In genomic region chr5:134873987-134874830, GRCh38 we compare ENCODE assay signal across 8 cellular contexts. TPM values are rescaled to one million over a fixed set of nuclear protein-coding genes. Genes with fewer than 3 reads are reported as not detected.
A peak's percentile ranks its signal among the peaks of the same experiment; 100 is the strongest.
DNase-seq lines count a peak whose midpoint lies in the region; ATAC-seq lines count a peak whose summit lies in the region.

Gene TXNDC15, plus strand, starts transcription at chr5:134874371. Its CDS starts 57 bp downstream, at chr5:134874428.

- peak within 1 kb of the TSS; percentile 78 to 95 (median 89) for H3K4me2 ChIP-seq in BLaER1 treated with 17β-estradiol and CSF1 and Interleukin-3, amounts not matched to agents 10 nM and 100 nM

- no peaks in the 10 kb centered on the region for H3K27me3 ChIP-seq in BLaER1 treated with 17β-estradiol and CSF1 and Interleukin-3, amounts not matched to agents 10 nM and 100 nM

- peak within 1 kb of the TSS; percentile 80 to 89 (median 86) for H3K4me3 ChIP-seq in BLaER1 treated with 17β-estradiol and CSF1 and Interleukin-3, amounts not matched to agents 10 nM and 100 nM

- peak within 1 kb of the TSS; percentile 91 to 96 (median 94) for H3K9ac ChIP-seq in BLaER1 treated with 17β-estradiol and CSF1 and Interleukin-3, amounts not matched to agents 10 nM and 100 nM

- H3K4me1 ChIP-seq in BLaER1 treated with 17β-estradiol and CSF1 and Interleukin-3, amounts not matched to agents 10 nM and 100 nM = peaks cover 23 to 41% (median 32%) of the 10 kb centered on the region in 10 experiments; a peak in 19 of 20 replicates

- peak; percentile 83 for ATAC-seq in HG03460 (IDR thresholded peaks at IDR 0.05; ENCODE audit: unreplicated experiment)

- peaks cover 0 to 18% (median 9%) of the 10 kb centered on the region in 11 experiments; a peak in 7 of 22 replicates for H3K36me3 ChIP-seq in BLaER1 treated with 17β-estradiol and CSF1 and Interleukin-3, amounts not matched to agents 10 nM and 100 nM

- peaks cover 0 to 16% (median 0%) of the 10 kb centered on the region in 11 experiments; a peak in 5 of 22 replicates for H4K20me1 ChIP-seq in BLaER1 treated with 17β-estradiol and CSF1 and Interleukin-3, amounts not matched to agents 10 nM and 100 nM

- no peaks in the 10 kb centered on the region for H3K9me3 ChIP-seq in BLaER1 treated with 17β-estradiol and CSF1 and Interleukin-3, amounts not matched to agents 10 nM and 100 nM (replicated peaks in 1 of 11)

- peak within 1 kb of the TSS; percentile 88 to 96 (median 93) for H3K27ac ChIP-seq in BLaER1 treated with 17β-estradiol and CSF1 and Interleukin-3, amounts not matched to agents 10 nM and 100 nM

- DNase-seq in GM19240 (ENCODE audit: insufficient read length, low spot score) = peak; percentile 74
- DNase-seq in NCI-H82 treated with DMSO at 0.1 percent for 48 hours (lab: John Stamatoyannopoulos, UW; ENCODE audit: unreplicated experiment) = peak; percentile 17
- peak; percentile 40 to 70 for DNase-seq in activated CD8-positive, alpha-beta memory T cell treated with anti-CD3 and anti-CD28 coated beads for 1 hour (ENCODE audit: extremely low read depth in 1 of 2, low read depth in 1 of 2)
- DNase-seq in effector CD8-positive, alpha-beta T cell (lab: John Stamatoyannopoulos, UW) = peak; percentile 64
- peak; percentile 89 to 90 for DNase-seq in lung microvascular endothelial cell (ENCODE audit: low read depth in 2 of 2)
- DNase-seq in stimulated activated CD4-positive, alpha-beta T cell treated with anti-CD3 and anti-CD28 coated beads, TNF-alpha, amount 100 ng/mL, for 48 hours (ENCODE audit: low read depth in 3 of 3) = peak; percentile 69 to 72 (median 69)

RNA-seq across cellular contexts. Expression of gene TXNDC15, which starts in this region (rescaled TPM):
- total RNA-seq in lung microvascular endothelial cell = 55.4 and 55.8 TPM in 2 replicates

Comparison
In these comparisons a context has a peak if more than half of its experiments do, and no peak if none do; other contexts are left out.
1. Peak in every context shown above with its lines: DNase-seq, ATAC-seq, H3K4me3 ChIP-seq and H3K27ac ChIP-seq.
2. DNase-seq: peak in every context shown above with its lines; median percentile 90 in lung microvascular endothelial cell; 74 in GM19240; 69 in stimulated activated CD4-positive, alpha-beta T cell treated with anti-CD3 and anti-CD28 coated beads, TNF-alpha, amount 100 ng/mL, for 48 hours; 64 in effector CD8-positive, alpha-beta T cell; 55 in activated CD8-positive, alpha-beta memory T cell treated with anti-CD3 and anti-CD28 coated beads for 1 hour; 17 in NCI-H82 treated with DMSO at 0.1 percent for 48 hours.